In genomic region chr10:116664631-116665030, GRCh38 we compare ENCODE assay signal across 18 cellular contexts. TPM values are rescaled to one million over a fixed set of nuclear protein-coding genes. Genes with fewer than 3 reads are reported as not detected.
A peak's percentile ranks its signal among the peaks of the same experiment; 100 is the strongest.
DNase-seq lines count a peak whose midpoint lies in the region; ATAC-seq and TF ChIP-seq lines count a peak whose summit lies in the region.
"Had no signal": no experiment of that assay in that cellular context is flagged by ENCODE, and none has a peak within 500 bp of the region (broad histone marks: within the 10 kb centered on the region; RNA-seq: fewer than 3 reads in every experiment).

No MANE protein-coding gene starts in this region.

- no peak for DNase-seq in left ventricle myocardium inferior
- no peak for DNase-seq in heart left ventricle
- DNase-seq in body of pancreas: peak; percentile 31 to 51 (median 47)
- DNase-seq in islet precursor cell: peak; percentile 32
- no peak for DNase-seq in sigmoid colon
- no peak for DNase-seq in stimulated activated naive B cell treated with anti-CD40 and anti-IgM and Interleukin-4, amounts not matched to agents 10 μg/mL and 1 μg/mL and 100 μg/mL, for 72 hours
- DNase-seq: AML-193; Caco-2; CD4-positive, alpha-beta T cell; GOT3; H7 had no signal

- H3K27me3 Mint-ChIP-seq in stimulated activated naive B cell treated with anti-CD40 and anti-IgM and Interleukin-4, amounts not matched to agents 10 μg/mL and 1 μg/mL and 100 μg/mL, for 72 hours: peaks cover 4 to 8% of the 10 kb centered on the region in 2 donors

- H3K27ac Mint-ChIP-seq in stimulated activated naive B cell treated with anti-CD40 and anti-IgM and Interleukin-4, amounts not matched to agents 10 μg/mL and 1 μg/mL and 100 μg/mL, for 72 hours: no peak overlapping the region
- H3K27ac Mint-ChIP-seq: CD4-positive, alpha-beta T cell had no signal

- WGBS in heart left ventricle, 4 donors: 81 to 98% (median 88%) methylated on average over 5 of the region's 5 CpGs
- WGBS in body of pancreas, 2 donors: 8 to 25% methylated on average over 5 of the region's 5 CpGs
- 92 to 93% methylated on average over 5 of the region's 5 CpGs for WGBS in sigmoid colon, 2 donors

- no peak overlapping the region for H3K4me3 Mint-ChIP-seq in stimulated activated naive B cell treated with anti-CD40 and anti-IgM and Interleukin-4, amounts not matched to agents 10 μg/mL and 1 μg/mL and 100 μg/mL, for 72 hours
- H3K4me3 Mint-ChIP-seq: CD4-positive, alpha-beta T cell had no signal

- H3K27me3 ChIP-seq in left ventricle myocardium inferior (ENCODE audit: low read depth) (peaks cover 51% of the 10 kb centered on the region), heart left ventricle (peaks cover 0 to 13% (median 0%) of the 10 kb centered on the region in 9 donors), body of pancreas (no peaks in the 10 kb centered on the region), sigmoid colon (peaks cover 0 to 2% (median 0%) of the 10 kb centered on the region in 3 donors)

- H3K9me3 ChIP-seq in left ventricle myocardium inferior (replicated peaks) (peaks cover 4% of the 10 kb centered on the region), heart left ventricle (peaks cover 0 to 5% (median 0%) of the 10 kb centered on the region in 12 donors), body of pancreas (no peaks in the 10 kb centered on the region), sigmoid colon (no peaks in the 10 kb centered on the region)
- H3K9me3 ChIP-seq: A549, Caco-2 had no signal

- no peak for ATAC-seq in heart left ventricle
- ATAC-seq in body of pancreas: no peak
- no peak for ATAC-seq in esophagus mucosa
- no peak for ATAC-seq in stimulated activated naive B cell treated with anti-CD40 and anti-IgM and Interleukin-4, amounts not matched to agents 10 μg/mL and 1 μg/mL and 100 μg/mL, for 72 hours (replicated peaks)
- ATAC-seq in GM18907 (IDR thresholded peaks at IDR 0.05; ENCODE audit: unreplicated experiment): no peak
- ATAC-seq: A549 had no signal

- H3K27ac ChIP-seq in left ventricle myocardium inferior (replicated peaks) (peak overlapping the region; percentile 43), heart left ventricle (peak overlapping the region in 1 of 12 donors; percentile 17), body of pancreas (peak overlapping the region in 3 of 4 donors; percentile 11 to 81 (median 32)), sigmoid colon (peak overlapping the region; percentile 26 to 55 (median 52))
- H3K27ac ChIP-seq: 22Rv1, A549, C4-2B had no signal

- no peak for TF ChIP-seq EP300 in sigmoid colon (IDR thresholded peaks at IDR 0.05)

- no peak overlapping the region for H3K4me3 ChIP-seq in left ventricle myocardium inferior
- H3K4me3 ChIP-seq in heart left ventricle: no peak overlapping the region
- H3K4me3 ChIP-seq in body of pancreas: no peak overlapping the region
- H3K4me3 ChIP-seq in sigmoid colon: no peak overlapping the region
- H3K4me3 ChIP-seq: A549 had no signal

- H3K36me3 Mint-ChIP-seq in stimulated activated naive B cell treated with anti-CD40 and anti-IgM and Interleukin-4, amounts not matched to agents 10 μg/mL and 1 μg/mL and 100 μg/mL, for 72 hours: no peaks in the 10 kb centered on the region

- no peaks in the 10 kb centered on the region for H3K4me1 Mint-ChIP-seq in stimulated activated naive B cell treated with anti-CD40 and anti-IgM and Interleukin-4, amounts not matched to agents 10 μg/mL and 1 μg/mL and 100 μg/mL, for 72 hours

- H3K4me1 ChIP-seq in left ventricle myocardium inferior: peaks cover under 1% of the 10 kb centered on the region
- peaks cover 0 to 6% (median 0%) of the 10 kb centered on the region in 12 donors for H3K4me1 ChIP-seq in heart left ventricle
- H3K4me1 ChIP-seq in body of pancreas: peaks cover 33% of the 10 kb centered on the region
- peaks cover 0 to 8% (median 8%) of the 10 kb centered on the region in 4 donors for H3K4me1 ChIP-seq in sigmoid colon
- H3K4me1 ChIP-seq: A549, Caco-2 had no signal

- TF ChIP-seq POLR2A in heart left ventricle (IDR thresholded peaks at IDR 0.05) (no peak), body of pancreas (IDR thresholded peaks at IDR 0.05) (no peak), sigmoid colon (IDR thresholded peaks at IDR 0.05) (no peak)

- H3K36me3 ChIP-seq in left ventricle myocardium inferior: no peaks in the 10 kb centered on the region
- no peaks in the 10 kb centered on the region for H3K36me3 ChIP-seq in heart left ventricle
- no peaks in the 10 kb centered on the region for H3K36me3 ChIP-seq in body of pancreas (replicated peaks in 1 of 2; ENCODE audit: insufficient read depth in 1 of 2, low read depth in 2 of 2)
- no peaks in the 10 kb centered on the region for H3K36me3 ChIP-seq in sigmoid colon

- peaks cover 0 to 3% of the 10 kb centered on the region in 2 donors for H3K9me3 Mint-ChIP-seq in stimulated activated naive B cell treated with anti-CD40 and anti-IgM and Interleukin-4, amounts not matched to agents 10 μg/mL and 1 μg/mL and 100 μg/mL, for 72 hours
- H3K9me3 Mint-ChIP-seq: CD4-positive, alpha-beta T cell had no signal

- intact Hi-C loops in left ventricle myocardium inferior (cut with micrococcal nuclease) (no loop called here), heart left ventricle (cut with DNase I) (no loop called here), body of pancreas (cut with DNase I) (no loop called here), sigmoid colon (cut with DNase I) (no loop called here)

- no peak for TF ChIP-seq CTCF in left ventricle myocardium inferior (IDR thresholded peaks at IDR 0.05; ENCODE audit: borderline replicate concordance)
- TF ChIP-seq CTCF in heart left ventricle (IDR thresholded peaks at IDR 0.05): no peak
- no peak for TF ChIP-seq CTCF in body of pancreas (IDR thresholded peaks at IDR 0.05)
- TF ChIP-seq CTCF in sigmoid colon (IDR thresholded peaks at IDR 0.05): no peak

RNA-seq across cellular contexts. Expression of gene PNLIPRP2, which starts 43.9 kb away (rescaled TPM):
- total RNA-seq in left ventricle myocardium inferior: not detected
- total RNA-seq in heart left ventricle: under 1 TPM in 1 of 9 donors, not detected in 8; 0.27 TPM
- under 1 TPM in 1 of 2 donors, not detected in 1; 0.04 TPM for polyA plus RNA-seq in heart left ventricle
- 1,000 to 10,000 TPM in 1 of 2 donors, 100 to 1,000 TPM in 1; 455 to 2,069 TPM for total RNA-seq in body of pancreas
- not detected for total RNA-seq in sigmoid colon
- 1 to 10 TPM in 1 of 3 donors, under 1 TPM in 1, not detected in 1; 0.95 to 1.8 TPM for polyA plus RNA-seq in sigmoid colon
- not detected for total RNA-seq in esophagus mucosa
- total RNA-seq: CD4-positive, alpha-beta T cell; H7; HT-29 had no signal
- polyA plus RNA-seq: BJ had no signal

Comparison
In these comparisons a context has a peak if more than half of its experiments do, and no peak if none do; other contexts are left out.
1. DNase-seq: peak in body of pancreas (4 of 4) and islet precursor cell (single experiment); none in left ventricle myocardium inferior (single experiment), heart left ventricle (0 of 5), sigmoid colon (single experiment) and stimulated activated naive B cell treated with anti-CD40 and anti-IgM and Interleukin-4, amounts not matched to agents 10 μg/mL and 1 μg/mL and 100 μg/mL, for 72 hours (single experiment).
2. RNA of gene PNLIPRP2, which starts 43.9 kb away (total RNA-seq): 455 to 2,069 TPM in body of pancreas; not detected in left ventricle myocardium inferior (single experiment), 0.27 TPM in heart left ventricle, not detected in sigmoid colon and not detected in esophagus mucosa (single experiment); every median in the first group is over 100 times any median in the second.